1 cellular context compared by ENCODE assay signal in genomic region chr6:119349341-119350201, GRCh38.
A peak's percentile ranks its signal among the peaks of the same experiment; 100 is the strongest.
TF ChIP-seq lines count a peak whose summit lies in the region.

MAN1A1 (minus strand) TSS chr6:119349761; CDS start chr6:119349065, 696 bp downstream.

TF ChIP-seq in K562, 482 proteins besides CTCF, POLR2A, EP300 and RAD21 (continued from another document):
- no peak for TF ChIP-seq ZNF407 (IDR thresholded peaks at IDR 0.05; ENCODE audit: low read depth)
- peak; percentile 65; the same call in 1 of the 2 replicates for TF ChIP-seq E2F1 (CRISPR knock-in tag; IDR thresholded peaks at IDR 0.05)
- no peak for TF ChIP-seq CHCHD3 (CRISPR knock-in tag; IDR thresholded peaks at IDR 0.05)
- no peak for TF ChIP-seq POU5F1 (IDR thresholded peaks at IDR 0.05; ENCODE audit: borderline replicate concordance, low read depth, low read length, partially characterized antibody)
- no peak for TF ChIP-seq ZNF408 (CRISPR knock-in tag; IDR thresholded peaks at IDR 0.05; ENCODE audit: low read depth)
- 0 out of 2 replicates have a peak, but pooled peaks have one; percentile 30 for TF ChIP-seq KLF13 (tag; IDR thresholded peaks at IDR 0.05; ENCODE audit: borderline replicate concordance, low read depth)
- TF ChIP-seq ZNF699 (CRISPR knock-in tag; IDR thresholded peaks at IDR 0.05; ENCODE audit: insufficient replicate concordance) = no peak
- TF ChIP-seq ZNF263 (CRISPR knock-in tag; IDR thresholded peaks at IDR 0.05; ENCODE audit: borderline replicate concordance) = peak; percentile 44; the same call in 1 of the 2 replicates
- TF ChIP-seq BACH1 (tag; IDR thresholded peaks at IDR 0.05) = no peak
- no peak for TF ChIP-seq CEBPB (tag; IDR thresholded peaks at IDR 0.05)
- peak; percentile 76 for TF ChIP-seq PCBP1 (IDR thresholded peaks at IDR 0.05; ENCODE audit: low read depth, low read length, poor library complexity, severe bottlenecking)
- TF ChIP-seq TCF7L2 (IDR thresholded peaks at IDR 0.05; ENCODE audit: low read depth, low read length) = no peak
- peak; percentile 84 for TF ChIP-seq HDAC2 (IDR thresholded peaks at IDR 0.05)
